9 cellular contexts compared by ENCODE assay signal in the genomic region with DNA sequence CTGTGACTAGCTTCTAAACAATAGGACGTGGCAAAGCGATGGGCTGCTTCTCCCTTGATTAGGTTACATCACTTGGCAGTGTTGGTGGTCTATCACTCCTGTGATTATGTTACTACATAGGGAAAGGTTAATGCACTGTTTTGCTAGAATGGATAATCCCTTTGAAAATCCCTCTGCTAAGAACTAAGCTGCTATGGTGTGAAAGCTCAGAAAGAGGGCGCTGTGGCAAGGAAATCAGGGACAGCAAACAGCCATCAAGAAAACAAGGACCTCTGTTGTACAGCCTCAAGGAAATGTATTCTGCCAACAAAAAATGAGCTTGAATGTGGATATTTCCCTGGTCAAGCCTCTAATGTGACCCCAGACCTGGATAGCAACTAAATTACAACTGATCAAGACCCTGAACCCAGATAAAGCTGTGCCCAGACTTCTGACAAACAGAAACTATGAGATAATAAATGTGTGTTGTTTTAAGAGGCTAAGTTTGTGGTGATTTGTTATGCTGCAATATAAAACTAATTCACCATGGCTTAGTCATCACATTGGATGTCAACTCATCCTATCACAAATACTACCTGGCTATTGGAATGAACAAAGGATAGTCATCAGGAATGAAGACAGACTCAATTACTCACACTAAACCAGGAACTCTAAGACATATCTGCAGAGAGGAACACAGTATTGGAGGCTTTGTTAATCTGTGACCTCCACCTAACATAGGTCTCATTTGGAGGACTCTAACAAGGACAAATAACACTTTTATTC.
DNase-seq lines count a peak whose midpoint lies in the region; ATAC-seq, FAIRE-seq and TF ChIP-seq lines count a peak whose summit lies in the region.
"Had no signal": no experiment of that assay in that cellular context is flagged by ENCODE, and none has a peak within 500 bp of the region (broad histone marks: within the 10 kb centered on the region; RNA-seq: fewer than 3 reads in every experiment).

No MANE protein-coding gene starts in this region.

- H3K27ac ChIP-seq in kidney (ENCODE audit: low read depth in 2 of 2, low read length in 2 of 2), result no peak overlapping the region

- intact Hi-C loops in kidney (cut with DNase I), result no loop called here

- H3K4me3 ChIP-seq in HFF-Myc (replicated peaks; ENCODE audit: low read depth, low read length), result no peak overlapping the region
- H3K4me3 ChIP-seq in kidney (ENCODE audit: low read length in 2 of 2), result no peak overlapping the region
- H3K4me3 ChIP-seq: mucosa of descending colon had no signal

- no peaks in the 10 kb centered on the region for H3K36me3 ChIP-seq in kidney (ENCODE audit: control insufficient read depth in 1 of 2, insufficient read depth in 2 of 2, low read length in 2 of 2)

- no peak for ATAC-seq in HG02763 (IDR thresholded peaks at IDR 0.05; ENCODE audit: unreplicated experiment)
- ATAC-seq: mucosa of descending colon had no signal

- H3K4me1 ChIP-seq in kidney (ENCODE audit: control insufficient read depth in 1 of 2, insufficient read depth in 1 of 2, low read depth in 1 of 2, low read length in 2 of 2), result no peaks in the 10 kb centered on the region

- no peak overlapping the region for H3K9ac ChIP-seq in kidney (ENCODE audit: low read length in 2 of 2)

- TF ChIP-seq CTCF in HFF-Myc (IDR thresholded peaks at IDR 0.05; ENCODE audit: low read depth, low read length, missing control alignments) (peak; percentile 59), kidney (IDR thresholded peaks at IDR 0.05; ENCODE audit: borderline replicate concordance, extremely low read depth, insufficient read depth) (peak; percentile 27)

- no peaks in the 10 kb centered on the region for H3K9me3 ChIP-seq in kidney (ENCODE audit: control insufficient read depth in 1 of 2, low read length in 2 of 2)
- H3K9me3 ChIP-seq: mucosa of descending colon had no signal

- DNase-seq in COLO668 (lab: John Stamatoyannopoulos, UW; ENCODE audit: unreplicated experiment), result peak; percentile 2
- DNase-seq in HFF-Myc (ENCODE audit: extremely low read depth, low read depth), result peak; percentile 14
- peak; percentile 8 for DNase-seq in UCSD-AML1 (lab: John Stamatoyannopoulos, UW; ENCODE audit: unreplicated experiment)
- no peak for DNase-seq in kidney
- no peak for DNase-seq in effector CD4-positive, alpha-beta T cell
- no peak for DNase-seq in HuH-7.5 (ENCODE audit: low spot score)
- DNase-seq in NCI-H774 (lab: John Stamatoyannopoulos, UW), result no peak

- FAIRE-seq in kidney (lab: Jason Lieb, UNC), result no peak

Comparison
In these comparisons a context has a peak if more than half of its experiments do, and no peak if none do; other contexts are left out.
1. DNase-seq: peak in COLO668 (single experiment), HFF-Myc (single experiment) and UCSD-AML1 (single experiment); none in kidney (single experiment), effector CD4-positive, alpha-beta T cell (single experiment), HuH-7.5 (single experiment) and NCI-H774 (single experiment).